ENCODE assay signal across 20 cellular contexts in genomic region chr7:86911703-86912102, GRCh38.
A peak's percentile ranks its signal among the peaks of the same experiment; 100 is the strongest.
DNase-seq lines count a peak whose midpoint lies in the region; ATAC-seq, FAIRE-seq and TF ChIP-seq lines count a peak whose summit lies in the region.
"Had no signal": no experiment of that assay in that cellular context is flagged by ENCODE, and none has a peak within 500 bp of the region (broad histone marks: within the 10 kb centered on the region; RNA-seq: fewer than 3 reads in every experiment).

No MANE protein-coding gene starts in this region.

- no peaks in the 10 kb centered on the region for H3K9me3 ChIP-seq in astrocyte (ENCODE audit: insufficient read depth, low read depth, low read length)
- H3K9me3 ChIP-seq: heart right ventricle, thyroid gland had no signal

- H3K27me3 ChIP-seq in KMS-11 (ENCODE audit: insufficient read depth, low read depth) (no peaks in the 10 kb centered on the region), astrocyte (ENCODE audit: insufficient read depth, low read length) (no peaks in the 10 kb centered on the region)
- H3K27me3 ChIP-seq: heart right ventricle, thyroid gland had no signal

- H3K4me2 ChIP-seq in KMS-11 (no peak overlapping the region), astrocyte (ENCODE audit: low read length) (no peak overlapping the region)

- ATAC-seq in HG02870 (IDR thresholded peaks at IDR 0.05; ENCODE audit: unreplicated experiment) (no peak), GM21447 (IDR thresholded peaks at IDR 0.05; ENCODE audit: unreplicated experiment) (no peak), HG03521 (IDR thresholded peaks at IDR 0.05; ENCODE audit: unreplicated experiment) (no peak)
- ATAC-seq: heart right ventricle, left ventricle myocardium superior, Panc1 had no signal

- H3K27me3 Mint-ChIP-seq in astrocyte (ENCODE audit: low read depth, unreplicated experiment): no peaks in the 10 kb centered on the region
- no peaks in the 10 kb centered on the region for H3K27me3 Mint-ChIP-seq in neural crest cell (ENCODE audit: low read depth)
- H3K27me3 Mint-ChIP-seq: activated CD4-positive, alpha-beta memory T cell treated with anti-CD3 and anti-CD28 coated beads, Interleukin-2, amount 10 ng/mL, durations not matched to agents 7 days and 5 days had no signal

- H3K9me3 Mint-ChIP-seq in astrocyte (ENCODE audit: unreplicated experiment): no peaks in the 10 kb centered on the region
- H3K9me3 Mint-ChIP-seq in neural crest cell: no peaks in the 10 kb centered on the region
- H3K9me3 Mint-ChIP-seq: activated CD4-positive, alpha-beta memory T cell treated with anti-CD3 and anti-CD28 coated beads, Interleukin-2, amount 10 ng/mL, durations not matched to agents 7 days and 5 days had no signal

- H3K9ac ChIP-seq in KMS-11 (no peak overlapping the region), astrocyte (ENCODE audit: low read length) (no peak overlapping the region)

- H3K27ac ChIP-seq in KMS-11 (no peak overlapping the region), astrocyte (ENCODE audit: low read depth, low read length) (no peak overlapping the region)
- H3K27ac ChIP-seq: heart right ventricle, thyroid gland had no signal

- no peak for FAIRE-seq in astrocyte (lab: Jason Lieb, UNC)
- FAIRE-seq: A204.1, endometrium, GM19239, H54 had no signal

- no peak overlapping the region for H3K27ac Mint-ChIP-seq in astrocyte (ENCODE audit: unreplicated experiment)
- no peak overlapping the region for H3K27ac Mint-ChIP-seq in neural crest cell (ENCODE audit: unreplicated experiment)
- H3K27ac Mint-ChIP-seq: activated CD4-positive, alpha-beta memory T cell treated with anti-CD3 and anti-CD28 coated beads, Interleukin-2, amount 10 ng/mL, durations not matched to agents 7 days and 5 days had no signal

- H3K36me3 Mint-ChIP-seq in astrocyte (ENCODE audit: low read depth, unreplicated experiment): no peaks in the 10 kb centered on the region
- H3K36me3 Mint-ChIP-seq in neural crest cell (ENCODE audit: low read depth): peaks cover 8% of the 10 kb centered on the region

- H3K4me3 ChIP-seq in KMS-11 (IDR thresholded peaks at IDR 0.05; ENCODE audit: insufficient read depth, low read depth, low read length) (no peak overlapping the region), astrocyte (ENCODE audit: insufficient read depth, low read depth, low read length) (no peak overlapping the region)
- H3K4me3 ChIP-seq: heart right ventricle, thyroid gland had no signal

- H3K36me3 ChIP-seq in KMS-11 (ENCODE audit: insufficient read depth): no peaks in the 10 kb centered on the region
- no peaks in the 10 kb centered on the region for H3K36me3 ChIP-seq in astrocyte (ENCODE audit: insufficient read depth, low read length)
- H3K36me3 ChIP-seq: thyroid gland had no signal

- no peaks in the 10 kb centered on the region for H4K20me1 ChIP-seq in KMS-11 (ENCODE audit: insufficient read depth)
- no peaks in the 10 kb centered on the region for H4K20me1 ChIP-seq in astrocyte (ENCODE audit: insufficient read depth, low read length)

- H3K4me1 ChIP-seq in KMS-11 (ENCODE audit: low read depth, poor library complexity, severe bottlenecking): no peaks in the 10 kb centered on the region
- H3K4me1 ChIP-seq in astrocyte (ENCODE audit: insufficient read depth, low read length): no peaks in the 10 kb centered on the region
- H3K4me1 ChIP-seq: heart right ventricle, thyroid gland had no signal

- H3K4me3 Mint-ChIP-seq in astrocyte (ENCODE audit: unreplicated experiment) (no peak overlapping the region), neural crest cell (no peak overlapping the region)
- H3K4me3 Mint-ChIP-seq: activated CD4-positive, alpha-beta memory T cell treated with anti-CD3 and anti-CD28 coated beads, Interleukin-2, amount 10 ng/mL, durations not matched to agents 7 days and 5 days had no signal

- DNase-seq in NCI-H1105 treated with DMSO at 0.1 percent for 48 hours (lab: John Stamatoyannopoulos, UW) (peak; percentile 19), NCI-H1105 (lab: John Stamatoyannopoulos, UW) (no peak), astrocyte (ENCODE audit: low read depth) (no peak), neural crest cell (ENCODE audit: low read depth, low spot score) (no peak)
- DNase-seq: activated CD4-positive, alpha-beta memory T cell treated with anti-CD3 and anti-CD28 coated beads, Interleukin-2, amount 10 ng/mL, durations not matched to agents 7 days and 5 days; activated effector memory CD4-positive, alpha-beta T cell treated with anti-CD3 and anti-CD28 coated beads, Interleukin-2, amount 50 U/mL, for 16 hours; heart right ventricle; left ventricle myocardium superior; NCI-H2171; occipital lobe; thyroid gland had no signal

- H3K4me1 Mint-ChIP-seq in astrocyte (ENCODE audit: low read depth, unreplicated experiment) (no peaks in the 10 kb centered on the region), neural crest cell (no peaks in the 10 kb centered on the region)
- H3K4me1 Mint-ChIP-seq: activated CD4-positive, alpha-beta memory T cell treated with anti-CD3 and anti-CD28 coated beads, Interleukin-2, amount 10 ng/mL, durations not matched to agents 7 days and 5 days had no signal

- TF ChIP-seq CTCF in KMS-11 (conservative IDR thresholded peaks at IDR 0.05; ENCODE audit: low read depth, low read length): 0 out of 2 replicates have a peak, but pooled peaks have one; percentile 26
- peak; percentile 3 for TF ChIP-seq CTCF in astrocyte (IDR thresholded peaks at IDR 0.05; ENCODE audit: insufficient read depth, low read depth, low read length)
- peak; percentile 42 for TF ChIP-seq CTCF in neural crest cell (conservative IDR thresholded peaks at IDR 0.05)

- H2AFZ ChIP-seq in KMS-11 (ENCODE audit: low read depth): no peak overlapping the region
- no peak overlapping the region for H2AFZ ChIP-seq in astrocyte (ENCODE audit: low read depth, low read length)

- H3K79me2 ChIP-seq in KMS-11 (ENCODE audit: insufficient read depth, low read depth): no peaks in the 10 kb centered on the region
- no peaks in the 10 kb centered on the region for H3K79me2 ChIP-seq in astrocyte (ENCODE audit: insufficient read depth, low read length)
